ENCODE assay signal across 2 cellular contexts in the genomic region with DNA sequence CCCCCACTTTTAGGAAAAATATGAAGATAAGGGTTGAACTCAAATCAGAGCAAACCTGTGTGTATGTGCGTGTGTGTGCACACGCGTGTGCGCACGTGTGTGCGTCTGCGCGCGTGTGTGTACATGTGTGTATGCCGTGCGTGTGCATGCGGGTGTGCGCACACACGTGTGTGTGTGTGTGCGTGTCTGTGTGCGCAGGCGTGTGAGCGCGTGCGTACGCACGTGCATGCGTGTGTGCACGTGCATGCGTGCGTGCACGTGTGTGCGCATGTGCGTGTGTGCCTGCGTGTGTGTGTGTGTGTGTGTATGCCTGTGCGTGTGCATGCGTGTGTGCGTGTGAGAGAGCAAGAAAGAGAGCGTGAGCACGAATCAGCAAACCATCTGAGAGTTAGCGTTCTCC.
TF ChIP-seq lines count a peak whose summit lies in the region.

No MANE protein-coding gene starts in this region.

TF ChIP-seq in GM12891, 5 proteins besides CTCF, POLR2A, EP300 and RAD21:
- TF ChIP-seq POU2F2 (IDR thresholded peaks at IDR 0.05; ENCODE audit: low read depth, low read length) (peak; percentile 59; the same call in 1 of the 2 replicates), PAX5 (IDR thresholded peaks at IDR 0.05; ENCODE audit: insufficient read depth, low read length, severe bottlenecking) (no peak)

TF ChIP-seq in GM12878, 131 proteins besides CTCF, POLR2A, EP300 and RAD21:
- no peak for TF ChIP-seq ZNF622 (IDR thresholded peaks at IDR 0.05)
- TF ChIP-seq, protein P1, sequence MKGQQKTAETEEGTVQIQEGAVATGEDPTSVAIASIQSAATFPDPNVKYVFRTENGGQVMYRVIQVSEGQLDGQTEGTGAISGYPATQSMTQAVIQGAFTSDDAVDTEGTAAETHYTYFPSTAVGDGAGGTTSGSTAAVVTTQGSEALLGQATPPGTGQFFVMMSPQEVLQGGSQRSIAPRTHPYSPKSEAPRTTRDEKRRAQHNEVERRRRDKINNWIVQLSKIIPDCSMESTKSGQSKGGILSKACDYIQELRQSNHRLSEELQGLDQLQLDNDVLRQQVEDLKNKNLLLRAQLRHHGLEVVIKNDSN (IDR thresholded peaks at IDR 0.05; ENCODE audit: borderline replicate concordance, extremely low read length, insufficient read depth, low read depth, low read length) = no peak
- TF ChIP-seq, protein P2, sequence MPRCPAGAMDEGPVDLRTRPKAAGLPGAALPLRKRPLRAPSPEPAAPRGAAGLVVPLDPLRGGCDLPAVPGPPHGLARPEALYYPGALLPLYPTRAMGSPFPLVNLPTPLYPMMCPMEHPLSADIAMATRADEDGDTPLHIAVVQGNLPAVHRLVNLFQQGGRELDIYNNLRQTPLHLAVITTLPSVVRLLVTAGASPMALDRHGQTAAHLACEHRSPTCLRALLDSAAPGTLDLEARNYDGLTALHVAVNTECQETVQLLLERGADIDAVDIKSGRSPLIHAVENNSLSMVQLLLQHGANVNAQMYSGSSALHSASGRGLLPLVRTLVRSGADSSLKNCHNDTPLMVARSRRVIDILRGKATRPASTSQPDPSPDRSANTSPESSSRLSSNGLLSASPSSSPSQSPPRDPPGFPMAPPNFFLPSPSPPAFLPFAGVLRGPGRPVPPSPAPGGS (IDR thresholded peaks at IDR 0.05; ENCODE audit: borderline replicate concordance, insufficient read depth, low read depth, low read length, poor library complexity, severe bottlenecking) = peak; percentile 98
- TF ChIP-seq NFIC (IDR thresholded peaks at IDR 0.05; ENCODE audit: low read depth, low read length) = 0 out of 2 replicates have a peak, but pooled peaks have one; percentile 33
- TF ChIP-seq JUNB (IDR thresholded peaks at IDR 0.05) = no peak
- TF ChIP-seq, protein P3, sequence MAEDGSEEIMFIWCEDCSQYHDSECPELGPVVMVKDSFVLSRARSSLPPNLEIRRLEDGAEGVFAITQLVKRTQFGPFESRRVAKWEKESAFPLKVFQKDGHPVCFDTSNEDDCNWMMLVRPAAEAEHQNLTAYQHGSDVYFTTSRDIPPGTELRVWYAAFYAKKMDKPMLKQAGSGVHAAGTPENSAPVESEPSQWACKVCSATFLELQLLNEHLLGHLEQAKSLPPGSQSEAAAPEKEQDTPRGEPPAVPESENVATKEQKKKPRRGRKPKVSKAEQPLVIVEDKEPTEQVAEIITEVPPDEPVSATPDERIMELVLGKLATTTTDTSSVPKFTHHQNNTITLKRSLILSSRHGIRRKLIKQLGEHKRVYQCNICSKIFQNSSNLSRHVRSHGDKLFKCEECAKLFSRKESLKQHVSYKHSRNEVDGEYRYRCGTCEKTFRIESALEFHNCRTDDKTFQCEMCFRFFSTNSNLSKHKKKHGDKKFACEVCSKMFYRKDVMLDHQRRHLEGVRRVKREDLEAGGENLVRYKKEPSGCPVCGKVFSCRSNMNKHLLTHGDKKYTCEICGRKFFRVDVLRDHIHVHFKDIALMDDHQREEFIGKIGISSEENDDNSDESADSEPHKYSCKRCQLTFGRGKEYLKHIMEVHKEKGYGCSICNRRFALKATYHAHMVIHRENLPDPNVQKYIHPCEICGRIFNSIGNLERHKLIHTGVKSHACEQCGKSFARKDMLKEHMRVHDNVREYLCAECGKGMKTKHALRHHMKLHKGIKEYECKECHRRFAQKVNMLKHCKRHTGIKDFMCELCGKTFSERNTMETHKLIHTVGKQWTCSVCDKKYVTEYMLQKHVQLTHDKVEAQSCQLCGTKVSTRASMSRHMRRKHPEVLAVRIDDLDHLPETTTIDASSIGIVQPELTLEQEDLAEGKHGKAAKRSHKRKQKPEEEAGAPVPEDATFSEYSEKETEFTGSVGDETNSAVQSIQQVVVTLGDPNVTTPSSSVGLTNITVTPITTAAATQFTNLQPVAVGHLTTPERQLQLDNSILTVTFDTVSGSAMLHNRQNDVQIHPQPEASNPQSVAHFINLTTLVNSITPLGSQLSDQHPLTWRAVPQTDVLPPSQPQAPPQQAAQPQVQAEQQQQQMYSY (CRISPR knock-in tag; IDR thresholded peaks at IDR 0.05) = no peak
- TF ChIP-seq DPF2 (IDR thresholded peaks at IDR 0.05) = no peak
- TF ChIP-seq, protein P4, sequence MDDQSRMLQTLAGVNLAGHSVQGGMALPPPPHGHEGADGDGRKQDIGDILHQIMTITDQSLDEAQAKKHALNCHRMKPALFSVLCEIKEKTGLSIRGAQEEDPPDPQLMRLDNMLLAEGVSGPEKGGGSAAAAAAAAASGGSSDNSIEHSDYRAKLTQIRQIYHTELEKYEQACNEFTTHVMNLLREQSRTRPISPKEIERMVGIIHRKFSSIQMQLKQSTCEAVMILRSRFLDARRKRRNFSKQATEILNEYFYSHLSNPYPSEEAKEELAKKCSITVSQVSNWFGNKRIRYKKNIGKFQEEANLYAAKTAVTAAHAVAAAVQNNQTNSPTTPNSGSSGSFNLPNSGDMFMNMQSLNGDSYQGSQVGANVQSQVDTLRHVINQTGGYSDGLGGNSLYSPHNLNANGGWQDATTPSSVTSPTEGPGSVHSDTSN (IDR thresholded peaks at IDR 0.05; ENCODE audit: insufficient replicate concordance, low read depth, low read length) = peak; percentile 67
- TF ChIP-seq BMI1 (IDR thresholded peaks at IDR 0.05; ENCODE audit: borderline replicate concordance) = no peak
- no peak for TF ChIP-seq IRF4 (IDR thresholded peaks at IDR 0.05; ENCODE audit: low read depth, low read length)
- no peak for TF ChIP-seq MYC (IDR thresholded peaks at IDR 0.05; ENCODE audit: insufficient read depth, insufficient read length, insufficient replicate concordance, low read length, severe bottlenecking)
- no peak for TF ChIP-seq STAT3 (IDR thresholded peaks at IDR 0.05; ENCODE audit: low read depth, low read length)
- TF ChIP-seq NBN (IDR thresholded peaks at IDR 0.05) = no peak
- TF ChIP-seq SREBF1 (IDR thresholded peaks at IDR 0.05; ENCODE audit: low read length) = no peak
- no peak for TF ChIP-seq FOXK2 (IDR thresholded peaks at IDR 0.05)
- TF ChIP-seq SUPT20H (IDR thresholded peaks at IDR 0.05; ENCODE audit: borderline replicate concordance, control insufficient read depth, low read depth, low read length) = no peak
- no peak for TF ChIP-seq STAT1 (conservative IDR thresholded peaks at IDR 0.05)
- TF ChIP-seq POLR2AphosphoS2 (IDR thresholded peaks at IDR 0.05; ENCODE audit: low read depth, low read length) = no peak
- peak; percentile 89 for TF ChIP-seq TCF3 (IDR thresholded peaks at IDR 0.05; ENCODE audit: borderline replicate concordance, insufficient read depth, low read depth, low read length)
- no peak for TF ChIP-seq POLR2AphosphoS5 (IDR thresholded peaks at IDR 0.05; ENCODE audit: low read length)
- no peak for TF ChIP-seq NFXL1 (IDR thresholded peaks at IDR 0.05; ENCODE audit: borderline replicate concordance)
- TF ChIP-seq GABPA (IDR thresholded peaks at IDR 0.05; ENCODE audit: low read depth) = no peak
- no peak for TF ChIP-seq CHD1 (IDR thresholded peaks at IDR 0.05; ENCODE audit: low read depth, low read length)
- TF ChIP-seq SMAD5 (IDR thresholded peaks at IDR 0.05; ENCODE audit: low read depth) = no peak
- no peak for TF ChIP-seq NFYA (IDR thresholded peaks at IDR 0.05; ENCODE audit: borderline replicate concordance, low read depth, low read length)
- TF ChIP-seq FOXM1 (IDR thresholded peaks at IDR 0.05; ENCODE audit: low read depth, low read length) = no peak
- TF ChIP-seq MEF2A (IDR thresholded peaks at IDR 0.05; ENCODE audit: insufficient read depth, low read depth, low read length) = no peak
- no peak for TF ChIP-seq RB1 (IDR thresholded peaks at IDR 0.05; ENCODE audit: borderline replicate concordance)
- no peak for TF ChIP-seq CHD2 (IDR thresholded peaks at IDR 0.05; ENCODE audit: borderline replicate concordance, low read depth, low read length)
- TF ChIP-seq POU2F2 (IDR thresholded peaks at IDR 0.05; ENCODE audit: borderline replicate concordance, low read depth, low read length) = no peak
- TF ChIP-seq, protein P5, sequence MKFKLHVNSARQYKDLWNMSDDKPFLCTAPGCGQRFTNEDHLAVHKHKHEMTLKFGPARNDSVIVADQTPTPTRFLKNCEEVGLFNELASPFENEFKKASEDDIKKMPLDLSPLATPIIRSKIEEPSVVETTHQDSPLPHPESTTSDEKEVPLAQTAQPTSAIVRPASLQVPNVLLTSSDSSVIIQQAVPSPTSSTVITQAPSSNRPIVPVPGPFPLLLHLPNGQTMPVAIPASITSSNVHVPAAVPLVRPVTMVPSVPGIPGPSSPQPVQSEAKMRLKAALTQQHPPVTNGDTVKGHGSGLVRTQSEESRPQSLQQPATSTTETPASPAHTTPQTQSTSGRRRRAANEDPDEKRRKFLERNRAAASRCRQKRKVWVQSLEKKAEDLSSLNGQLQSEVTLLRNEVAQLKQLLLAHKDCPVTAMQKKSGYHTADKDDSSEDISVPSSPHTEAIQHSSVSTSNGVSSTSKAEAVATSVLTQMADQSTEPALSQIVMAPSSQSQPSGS (IDR thresholded peaks at IDR 0.05; ENCODE audit: low read length) = no peak
- no peak for TF ChIP-seq TBL1XR1 (IDR thresholded peaks at IDR 0.05; ENCODE audit: low read depth, low read length)
